Comparison of ENCODE assay signal across 23 cellular contexts in the genomic region with DNA sequence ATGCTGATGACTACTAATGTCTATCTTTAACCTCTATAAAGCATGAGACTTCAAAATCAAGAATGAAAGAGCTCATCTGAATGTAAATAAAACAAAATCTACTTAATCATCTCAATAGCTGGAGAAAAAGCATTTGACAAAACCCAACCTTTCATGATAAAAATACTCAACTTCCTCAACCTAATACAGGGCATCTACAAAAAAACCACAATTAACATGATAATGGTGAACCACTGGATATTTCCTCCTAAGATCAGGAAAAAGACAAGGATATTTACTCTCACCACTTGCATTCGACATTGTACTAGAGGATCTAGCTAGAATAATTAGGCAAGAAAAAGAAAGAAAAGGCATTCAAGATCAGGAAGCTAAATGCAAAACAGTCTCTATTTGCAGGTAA.
"Had no signal": no experiment of that assay in that cellular context is flagged by ENCODE, and none has a peak within 500 bp of the region (broad histone marks: within the 10 kb centered on the region; RNA-seq: fewer than 3 reads in every experiment).

No MANE protein-coding gene starts in this region.

- H3K9me3 Mint-ChIP-seq: activated B cell treated with CpG ODN at 0.5 μM for 24 hours; activated naive CD8-positive, alpha-beta T cell treated with anti-CD3 and anti-CD28 coated beads for 36 hours; activated T-cell treated with anti-CD3 and anti-CD28 coated beads, Interleukin-2, amount 50 U/mL, for 4 hours; activated T-helper 2 cell treated with anti-CD3 and anti-CD28 coated beads, Interferon-gamma antibody, Interleukin-2, Interleukin-4, amounts not matched to agents 10 μg/mL and 5 μg/mL and 100 μg/mL, durations not matched to agents 14 hours and 24 hours and 36 hours; natural killer cell had no signal

- H3K36me3 Mint-ChIP-seq: natural killer cell had no signal

- H3K4me1 ChIP-seq: heart right ventricle, testis, upper lobe of left lung had no signal

- H3K27ac ChIP-seq: coronary artery, heart right ventricle, testis, upper lobe of left lung had no signal

- H3K27ac Mint-ChIP-seq: activated B cell treated with CpG ODN at 0.5 μM for 24 hours; activated CD4-positive, alpha-beta T cell treated with anti-CD3 and anti-CD28 coated beads for 36 hours; activated T-helper 2 cell treated with anti-CD3 and anti-CD28 coated beads, Interferon-gamma antibody, Interleukin-2, Interleukin-4, amounts not matched to agents 10 μg/mL and 5 μg/mL and 100 μg/mL, durations not matched to agents 14 hours and 24 hours and 36 hours; natural killer cell; progenitor cell of endocrine pancreas had no signal

- H3K36me3 ChIP-seq: heart right ventricle, upper lobe of left lung had no signal

- H3K27me3 Mint-ChIP-seq: activated B cell treated with CpG ODN at 0.5 μM for 24 hours; activated CD4-positive, alpha-beta T cell treated with anti-CD3 and anti-CD28 coated beads for 36 hours; activated naive CD8-positive, alpha-beta T cell treated with anti-CD3 and anti-CD28 coated beads for 36 hours; progenitor cell of endocrine pancreas had no signal

- ATAC-seq: activated CD4-positive, alpha-beta T cell treated with anti-CD3 and anti-CD28 coated beads for 36 hours; activated T-cell treated with anti-CD3 and anti-CD28 coated beads, Interleukin-2, amount 50 U/mL, for 4 hours; heart right ventricle; left ventricle myocardium superior; natural killer cell had no signal

- H3K9me3 ChIP-seq: heart right ventricle, testis, upper lobe of left lung had no signal

- H3K27me3 ChIP-seq: testis, upper lobe of left lung had no signal

- H3K4me1 Mint-ChIP-seq: activated B cell treated with CpG ODN at 0.5 μM for 24 hours had no signal

- H3K4me3 Mint-ChIP-seq: activated B cell treated with CpG ODN at 0.5 μM for 24 hours; activated CD4-positive, alpha-beta T cell treated with anti-CD3 and anti-CD28 coated beads for 36 hours; activated naive CD8-positive, alpha-beta T cell treated with anti-CD3 and anti-CD28 coated beads for 36 hours; activated T-cell treated with anti-CD3 and anti-CD28 coated beads, Interleukin-2, amount 50 U/mL, for 4 hours; natural killer cell had no signal

- H3K4me3 ChIP-seq: coronary artery, heart right ventricle, testis, upper lobe of left lung had no signal

- DNase-seq: activated B cell treated with CpG ODN at 0.5 μM for 24 hours; activated CD4-positive, alpha-beta T cell treated with anti-CD3 and anti-CD28 coated beads for 36 hours; activated CD4-positive, alpha-beta T cell treated with anti-CD3 and anti-CD28 coated beads, Interleukin-2, amount 50 U/mL, for 48 hours; activated CD8-positive, alpha-beta memory T cell treated with anti-CD3 and anti-CD28 coated beads, Interleukin-2, amount 50 U/mL, for 48 hours; activated naive CD4-positive, alpha-beta T cell treated with Interleukin-2 at 50 U/mL for 16 hours; activated naive CD8-positive, alpha-beta T cell treated with anti-CD3 and anti-CD28 coated beads for 36 hours; activated T-cell treated with anti-CD3 and anti-CD28 coated beads, Interleukin-2, amount 50 U/mL, for 4 hours; erythroblast; foreskin fibroblast; heart right ventricle; left ventricle myocardium superior; mammary epithelial cell; midbrain; natural killer cell; retina; stimulated activated CD4-positive, alpha-beta T cell treated with anti-CD3 and anti-CD28 coated beads, Interleukin-2, amount 100 ng/mL, for 48 hours; stimulated activated naive CD4-positive, alpha-beta T cell; T1000; testis; upper lobe of left lung had no signal
